ENCODE assay signal across 8 cellular contexts in genomic region chr14:81169711-81170103, GRCh38. TPM values are rescaled to one million over a fixed set of nuclear protein-coding genes. Genes with fewer than 3 reads are reported as not detected.
DNase-seq lines count a peak whose midpoint lies in the region; ATAC-seq and TF ChIP-seq lines count a peak whose summit lies in the region.

No MANE protein-coding gene starts in this region.

- H3K27ac Mint-ChIP-seq in Calu3 (ENCODE audit: unreplicated experiment) (no peak overlapping the region), nephron (peak overlapping the region; percentile 97 to 99 (median 97))
- H3K27ac Mint-ChIP-seq in activated CD4-positive, alpha-beta memory T cell treated with anti-CD3 and anti-CD28 coated beads for 36 hours = peak overlapping the region; percentile 93

- POLR2A ChIA-PET in activated CD4-positive, alpha-beta memory T cell treated with anti-CD3 and anti-CD28 coated beads for 36 hours (lab: Charles Lee) = interaction anchor here (0.8 to 1.3 kb wide), 5 partner anchors 11 to 51 kb away, joined by 3 to 7 read pairs (median 3); partner anchors contain the start of gene GTF2A1

- H3K27me3 Mint-ChIP-seq in Calu3 (ENCODE audit: unreplicated experiment) (no peaks in the 10 kb centered on the region), nephron (ENCODE audit: low read depth) (no peaks in the 10 kb centered on the region)
- H3K27me3 Mint-ChIP-seq in activated CD4-positive, alpha-beta memory T cell treated with anti-CD3 and anti-CD28 coated beads for 36 hours = no peaks in the 10 kb centered on the region

- H3K9me3 Mint-ChIP-seq in Calu3 (ENCODE audit: low read depth, unreplicated experiment) (no peaks in the 10 kb centered on the region), nephron (no peaks in the 10 kb centered on the region)
- no peaks in the 10 kb centered on the region for H3K9me3 Mint-ChIP-seq in activated CD4-positive, alpha-beta memory T cell treated with anti-CD3 and anti-CD28 coated beads for 36 hours

- H3K4me1 Mint-ChIP-seq in Calu3 (ENCODE audit: low read depth, unreplicated experiment) = peaks cover 8% of the 10 kb centered on the region
- H3K4me1 Mint-ChIP-seq in activated CD4-positive, alpha-beta memory T cell treated with anti-CD3 and anti-CD28 coated beads for 36 hours (ENCODE audit: low read depth) = peaks cover 20% of the 10 kb centered on the region
- H3K4me1 Mint-ChIP-seq in nephron = peaks cover 11% of the 10 kb centered on the region

- H3K4me3 ChIP-seq in foreskin fibroblast (ENCODE audit: low read depth in 1 of 2, low read length in 2 of 2) = peak overlapping the region; percentile 65 to 72

- TF ChIP-seq CTCF in Calu3 (IDR thresholded peaks at IDR 0.05; ENCODE audit: unreplicated experiment) (no peak), foreskin fibroblast (IDR thresholded peaks at IDR 0.05; ENCODE audit: low read depth, low read length) (no peak), nephron (IDR thresholded peaks at IDR 0.05; ENCODE audit: unreplicated experiment in 3 of 3) (no peak), GM20000 (IDR thresholded peaks at IDR 0.05; ENCODE audit: extremely low read depth, missing control alignments) (no peak)

- DNase-seq in Calu3 (no peak), foreskin fibroblast (peak; percentile 16 to 57), GM20000 (ENCODE audit: low spot score) (no peak)
- peak; percentile 35 for DNase-seq in activated CD4-positive, alpha-beta memory T cell treated with anti-CD3 and anti-CD28 coated beads for 36 hours

- H3K36me3 Mint-ChIP-seq in Calu3 (ENCODE audit: insufficient read depth, unreplicated experiment) (peaks cover 11% of the 10 kb centered on the region), nephron (ENCODE audit: low read depth) (no peaks in the 10 kb centered on the region)
- H3K36me3 Mint-ChIP-seq in activated CD4-positive, alpha-beta memory T cell treated with anti-CD3 and anti-CD28 coated beads for 36 hours = no peaks in the 10 kb centered on the region

- ATAC-seq in GM19397 (IDR thresholded peaks at IDR 0.05; ENCODE audit: unreplicated experiment) (peak; percentile 9), HG03457 (IDR thresholded peaks at IDR 0.05; ENCODE audit: unreplicated experiment) (peak; percentile 10), GM18519 (IDR thresholded peaks at IDR 0.05; ENCODE audit: low FRiP score, unreplicated experiment) (no peak)

- no TSS peak for BruUV-seq in Calu3 (replicated peaks; lab: Mats Ljungman, UMichigan)

- H3K4me3 Mint-ChIP-seq in Calu3 (ENCODE audit: low read depth, unreplicated experiment) (peak overlapping the region; percentile 87), nephron (peak overlapping the region; percentile 93 to 96 (median 94))
- H3K4me3 Mint-ChIP-seq in activated CD4-positive, alpha-beta memory T cell treated with anti-CD3 and anti-CD28 coated beads for 36 hours = peak overlapping the region; percentile 85

- CTCF ChIA-PET in Calu3 (lab: Charles Lee) = interaction anchor here (0.6 to 2.1 kb wide), 5 partner anchors 54 to 295 kb away, joined by 3 to 14 read pairs (median 5); no protein-coding TSS in a partner anchor
- CTCF ChIA-PET in activated CD4-positive, alpha-beta memory T cell treated with anti-CD3 and anti-CD28 coated beads for 36 hours (lab: Charles Lee) = interaction anchor here (0.6 to 4.0 kb wide), 23 partner anchors 8 to 341 kb away, joined by 3 to 33 read pairs (median 4); partner anchors contain the start of genes GTF2A1 and TSHR

- intact Hi-C loops in Calu3 (cut with micrococcal nuclease; ENCODE audit: unreplicated experiment) = loop anchor here (2.0 to 10.0 kb wide), 2 partner anchors 215 to 1115 kb away; partner anchors contain the start of gene TSHR
- intact Hi-C loops in activated CD4-positive, alpha-beta memory T cell treated with anti-CD3 and anti-CD28 coated beads for 36 hours (cut with micrococcal nuclease) = loop anchor here (1.0 to 2.0 kb wide), 8 partner anchors 17 to 295 kb away; partner anchors contain the start of genes CEP128 and TSHR

RNA-seq across cellular contexts. Expression of gene GTF2A1, which starts 51.1 kb away (rescaled TPM):
- total RNA-seq in Calu3 (2022) = 35.9 and 45.6 TPM in 2 replicates
- total RNA-seq in activated CD4-positive, alpha-beta memory T cell treated with anti-CD3 and anti-CD28 coated beads for 36 hours = 10 to 100 TPM; 38.9 to 40.1 TPM

Comparison
In these comparisons a context has a peak if more than half of its experiments do, and no peak if none do; other contexts are left out.
1. DNase-seq: peak in activated CD4-positive, alpha-beta memory T cell treated with anti-CD3 and anti-CD28 coated beads for 36 hours (single experiment) and foreskin fibroblast (2 of 2); none in Calu3 (single experiment) and GM20000 (single experiment).
2. Peak in every context shown above with its lines, with median percentiles within 50 percentile points of each other: H3K4me3 Mint-ChIP-seq.